Comparison of ENCODE assay signal across 15 cellular contexts in genomic region chr11:28627690-28628255, GRCh38.
"Had no signal": no experiment of that assay in that cellular context is flagged by ENCODE, and none has a peak within 500 bp of the region (broad histone marks: within the 10 kb centered on the region; RNA-seq: fewer than 3 reads in every experiment).

No MANE protein-coding gene starts in this region.

- DNase-seq: activated B cell treated with CpG ODN at 0.5 μM for 24 hours; activated CD4-positive, alpha-beta T cell treated with anti-CD3 and anti-CD28 coated beads, Interleukin-2, amount 10 ng/mL, durations not matched to agents 7 days and 5 days; activated naive CD4-positive, alpha-beta T cell; activated naive CD8-positive, alpha-beta T cell treated with anti-CD3 and anti-CD28 coated beads, Interleukin-2, amount 10 ng/mL, durations not matched to agents 7 days and 5 days; brain microvascular endothelial cell; kidney; left lung; naive thymus-derived CD8-positive, alpha-beta T cell; occipital lobe; right lobe of liver; spleen had no signal

- FAIRE-seq: kidney, TTC549 had no signal

- H3K4me1 ChIP-seq: left lung, right lobe of liver, spleen had no signal

- H3K27ac ChIP-seq: brain microvascular endothelial cell, coronary artery, hepatocyte, left lung, right lobe of liver, spleen had no signal

- H3K9me3 ChIP-seq: left lung, right lobe of liver, spleen had no signal

- H3K27me3 ChIP-seq: brain microvascular endothelial cell, hepatocyte, left lung, right lobe of liver, spleen had no signal

- H3K4me3 ChIP-seq: coronary artery, hepatocyte, left lung, right lobe of liver, spleen had no signal

- H2AFZ ChIP-seq: hepatocyte had no signal

- H3K4me2 ChIP-seq: hepatocyte had no signal

- H3K36me3 ChIP-seq: brain microvascular endothelial cell, left lung, right lobe of liver, spleen had no signal

- ATAC-seq: esophagus mucosa; left lung; naive thymus-derived CD8-positive, alpha-beta T cell; right lobe of liver had no signal
